In the genomic region with DNA sequence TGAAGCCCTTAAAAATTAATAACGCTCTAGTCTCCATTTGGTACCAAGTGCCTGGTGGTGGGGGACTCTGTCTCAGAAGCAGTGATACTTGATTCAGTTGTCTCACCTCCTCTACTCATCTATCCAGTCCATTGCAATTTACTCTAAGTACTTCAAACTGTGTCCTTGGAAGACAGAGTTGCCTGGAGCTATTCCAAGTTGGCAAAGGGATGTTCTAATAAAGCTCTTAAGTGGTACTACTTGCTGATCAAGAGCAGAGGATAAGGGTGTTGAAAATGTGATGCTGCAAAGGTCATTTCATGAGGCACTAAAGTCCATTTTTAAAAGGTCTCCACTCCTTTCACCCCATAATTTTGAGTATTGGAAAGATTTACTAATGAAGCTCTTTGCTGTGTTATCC, we compare ENCODE assay signal across 19 cellular contexts.
DNase-seq lines count a peak whose midpoint lies in the region; ATAC-seq and TF ChIP-seq lines count a peak whose summit lies in the region.
"Had no signal": no experiment of that assay in that cellular context is flagged by ENCODE, and none has a peak within 500 bp of the region (broad histone marks: within the 10 kb centered on the region; RNA-seq: fewer than 3 reads in every experiment).

No MANE protein-coding gene starts in this region.

- peaks cover 4% of the 10 kb centered on the region for H3K36me3 Mint-ChIP-seq in brain
- H3K36me3 Mint-ChIP-seq: stimulated activated naive B cell treated with anti-CD40 and anti-IgM and Interleukin-4, amounts not matched to agents 10 μg/mL and 1 μg/mL and 100 μg/mL, for 72 hours had no signal

- peaks cover 0 to 8% (median 0%) of the 10 kb centered on the region in 5 experiments for H3K9me3 Mint-ChIP-seq in brain
- H3K9me3 Mint-ChIP-seq: activated naive CD8-positive, alpha-beta T cell treated with anti-CD3 and anti-CD28 coated beads, Interleukin-2, amount 50 U/mL, for 24 hours; stimulated activated naive B cell treated with anti-CD40 and anti-IgM and Interleukin-4, amounts not matched to agents 10 μg/mL and 1 μg/mL and 100 μg/mL, for 72 hours; type B pancreatic cell had no signal

- ATAC-seq in HG03342 (IDR thresholded peaks at IDR 0.05; ENCODE audit: unreplicated experiment) (no peak), GM18870 (IDR thresholded peaks at IDR 0.05; ENCODE audit: unreplicated experiment) (no peak), HG02798 (IDR thresholded peaks at IDR 0.05; ENCODE audit: poor library complexity, unreplicated experiment) (no peak)
- ATAC-seq: activated naive CD8-positive, alpha-beta T cell treated with anti-CD3 and anti-CD28 coated beads, Interleukin-2, amount 50 U/mL, for 24 hours; stimulated activated naive B cell treated with anti-CD40 and anti-IgM and Interleukin-4, amounts not matched to agents 10 μg/mL and 1 μg/mL and 100 μg/mL, for 72 hours had no signal

- peak; percentile 95 for DNase-seq in DMS79 treated with DMSO at 0.1 percent for 48 hours (lab: John Stamatoyannopoulos, UW)
- peak; percentile 90 for DNase-seq in NCI-H2029 treated with DMSO at 0.1 percent for 48 hours (lab: John Stamatoyannopoulos, UW)
- peak; percentile 57 for DNase-seq in medulla oblongata (ENCODE audit: extremely low spot score)
- DNase-seq in HuH-7 (ENCODE audit: low spot score): no peak
- DNase-seq: activated CD4-positive, alpha-beta T cell treated with anti-CD3 and anti-CD28 coated beads for 48 hours; activated naive CD8-positive, alpha-beta T cell treated with anti-CD3 and anti-CD28 coated beads, Interleukin-2, amount 50 U/mL, for 24 hours; dorsolateral prefrontal cortex; EL; gastrocnemius medialis; GM23248; NCI-H1092; NCI-H2107; sigmoid colon; stimulated activated naive B cell treated with anti-CD40 and anti-IgM and Interleukin-4, amounts not matched to agents 10 μg/mL and 1 μg/mL and 100 μg/mL, for 72 hours had no signal

- peak overlapping the region in 4 of 5 experiments; percentile 1 to 29 (median 16) for H3K27ac Mint-ChIP-seq in brain
- H3K27ac Mint-ChIP-seq: activated naive CD8-positive, alpha-beta T cell treated with anti-CD3 and anti-CD28 coated beads, Interleukin-2, amount 50 U/mL, for 24 hours; stimulated activated naive B cell treated with anti-CD40 and anti-IgM and Interleukin-4, amounts not matched to agents 10 μg/mL and 1 μg/mL and 100 μg/mL, for 72 hours; type B pancreatic cell had no signal

- H3K27me3 Mint-ChIP-seq in brain: no peaks in the 10 kb centered on the region
- H3K27me3 Mint-ChIP-seq: stimulated activated naive B cell treated with anti-CD40 and anti-IgM and Interleukin-4, amounts not matched to agents 10 μg/mL and 1 μg/mL and 100 μg/mL, for 72 hours; type B pancreatic cell had no signal

- peaks cover 79% of the 10 kb centered on the region for H3K4me1 Mint-ChIP-seq in brain
- H3K4me1 Mint-ChIP-seq: activated naive CD8-positive, alpha-beta T cell treated with anti-CD3 and anti-CD28 coated beads, Interleukin-2, amount 50 U/mL, for 24 hours; stimulated activated naive B cell treated with anti-CD40 and anti-IgM and Interleukin-4, amounts not matched to agents 10 μg/mL and 1 μg/mL and 100 μg/mL, for 72 hours had no signal

- TF ChIP-seq CTCF in brain (conservative IDR thresholded peaks at IDR 0.05): no peak

- peak overlapping the region in 2 of 5 experiments; percentile 14 to 23 for H3K4me3 Mint-ChIP-seq in brain
- H3K4me3 Mint-ChIP-seq: activated naive CD8-positive, alpha-beta T cell treated with anti-CD3 and anti-CD28 coated beads, Interleukin-2, amount 50 U/mL, for 24 hours; stimulated activated naive B cell treated with anti-CD40 and anti-IgM and Interleukin-4, amounts not matched to agents 10 μg/mL and 1 μg/mL and 100 μg/mL, for 72 hours; type B pancreatic cell had no signal
